Comparison of ENCODE assay signal across 7 cellular contexts in the genomic region with DNA sequence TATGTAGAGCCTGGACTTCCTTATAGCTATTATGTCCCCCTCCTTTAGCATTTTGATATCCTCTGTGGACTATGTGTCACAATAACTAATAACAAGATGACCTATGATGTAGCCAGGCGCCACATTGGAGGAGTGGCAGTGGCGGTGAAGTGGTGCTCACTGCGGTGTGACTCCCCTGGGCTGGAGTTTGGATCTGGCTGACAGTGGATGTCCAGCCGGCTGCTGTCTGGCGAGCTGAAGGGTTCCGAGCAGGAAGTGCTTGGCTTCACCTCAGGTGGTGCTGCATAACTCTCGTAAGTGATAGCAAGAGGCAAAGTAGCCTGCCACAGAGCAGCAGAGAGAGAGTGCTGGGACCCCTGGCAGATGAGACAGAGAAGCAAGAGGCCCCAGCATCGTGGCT. TPM values are rescaled to one million over a fixed set of nuclear protein-coding genes. Genes with fewer than 3 reads are reported as not detected.
"Had no signal": no experiment of that assay in that cellular context is flagged by ENCODE, and none has a peak within 500 bp of the region (broad histone marks: within the 10 kb centered on the region; RNA-seq: fewer than 3 reads in every experiment).

No MANE protein-coding gene starts in this region.

RNA-seq across cellular contexts. Expression of a gene that starts 25.1 kb away (rescaled TPM):
- total RNA-seq: neural crest cell, omental fat pad, osteocyte, pulmonary artery endothelial cell, smooth muscle cell, tibial nerve, vagina had no signal
